22 cellular contexts compared by ENCODE assay signal in genomic region chr7:798921-799470, GRCh38.
"Had no signal": no experiment of that assay in that cellular context is flagged by ENCODE, and none has a peak within 500 bp of the region (broad histone marks: within the 10 kb centered on the region; RNA-seq: fewer than 3 reads in every experiment).

No MANE protein-coding gene starts in this region.

- H3K27ac ChIP-seq: body of pancreas, KMS-11 had no signal

- H3K9me3 Mint-ChIP-seq: activated naive CD4-positive, alpha-beta T cell treated with anti-CD3 and anti-CD28 coated beads, Interleukin-2, amount 50 U/mL, for 24 hours; activated T-cell treated with anti-CD3 and anti-CD28 coated beads, Interleukin-2, amount 50 U/mL, for 24 hours; activated T-helper 1 cell treated with anti-CD3 and anti-CD28 coated beads, Interleukin-12 subunit alpha, Interleukin-12 subunit beta, Interleukin-2, Interleukin-4 antibody, amounts not matched to agents 30 ng/mL and 10 ng/mL and 1 ng/mL, durations not matched to agents 14 hours and 24 hours and 36 hours; T-helper 1 cell treated with Interleukin-12 subunit alpha and Interleukin-12 subunit beta and Interleukin-4 antibody, amounts not matched to agents 30 μg/mL and 1 μg/mL, for 36 hours had no signal

- H3K27me3 ChIP-seq: body of pancreas, Peyer's patch had no signal

- H3K4me3 ChIP-seq: body of pancreas, Peyer's patch had no signal

- ATAC-seq: activated CD8-positive, alpha-beta T cell treated with anti-CD3 and anti-CD28 coated beads, Interleukin-2, amount 10 ng/mL, durations not matched to agents 7 days and 5 days; body of pancreas; WTC11 had no signal

- H3K27ac Mint-ChIP-seq: activated CD8-positive, alpha-beta T cell treated with anti-CD3 and anti-CD28 coated beads, Interleukin-2, amount 10 ng/mL, durations not matched to agents 7 days and 5 days; activated naive CD4-positive, alpha-beta T cell treated with anti-CD3 and anti-CD28 coated beads, Interleukin-2, amount 50 U/mL, for 24 hours; activated T-cell treated with anti-CD3 and anti-CD28 coated beads, Interleukin-2, amount 50 U/mL, for 24 hours; activated T-helper 1 cell treated with anti-CD3 and anti-CD28 coated beads, Interleukin-12 subunit alpha, Interleukin-12 subunit beta, Interleukin-2, Interleukin-4 antibody, amounts not matched to agents 30 ng/mL and 10 ng/mL and 1 ng/mL, durations not matched to agents 14 hours and 24 hours and 36 hours; T-helper 1 cell treated with Interleukin-12 subunit alpha and Interleukin-12 subunit beta and Interleukin-4 antibody, amounts not matched to agents 30 μg/mL and 1 μg/mL, for 36 hours; WTC11 had no signal

- H3K4me3 Mint-ChIP-seq: activated CD8-positive, alpha-beta T cell treated with anti-CD3 and anti-CD28 coated beads, Interleukin-2, amount 10 ng/mL, durations not matched to agents 7 days and 5 days; activated naive CD4-positive, alpha-beta T cell treated with anti-CD3 and anti-CD28 coated beads, Interleukin-2, amount 50 U/mL, for 24 hours; activated T-cell treated with anti-CD3 and anti-CD28 coated beads, Interleukin-2, amount 50 U/mL, for 24 hours; activated T-helper 1 cell treated with anti-CD3 and anti-CD28 coated beads, Interleukin-12 subunit alpha, Interleukin-12 subunit beta, Interleukin-2, Interleukin-4 antibody, amounts not matched to agents 30 ng/mL and 10 ng/mL and 1 ng/mL, durations not matched to agents 14 hours and 24 hours and 36 hours; T-helper 1 cell treated with Interleukin-12 subunit alpha and Interleukin-12 subunit beta and Interleukin-4 antibody, amounts not matched to agents 30 μg/mL and 1 μg/mL, for 36 hours; WTC11 had no signal

- H3K9me3 ChIP-seq: body of pancreas had no signal

- H3K36me3 ChIP-seq: Peyer's patch had no signal

- H3K36me3 Mint-ChIP-seq: activated naive CD4-positive, alpha-beta T cell treated with anti-CD3 and anti-CD28 coated beads, Interleukin-2, amount 50 U/mL, for 24 hours had no signal

- H3K4me1 Mint-ChIP-seq: activated naive CD4-positive, alpha-beta T cell treated with anti-CD3 and anti-CD28 coated beads, Interleukin-2, amount 50 U/mL, for 24 hours; WTC11 had no signal

- DNase-seq: activated CD4-positive, alpha-beta T cell treated with anti-CD3 and anti-CD28 coated beads for 48 hours; activated CD4-positive, alpha-beta T cell treated with anti-CD3 and anti-CD28 coated beads, Interleukin-2, amount 50 U/mL, for 4 hours; activated CD4-positive, CD25-positive, alpha-beta regulatory T cell treated with anti-CD3 and anti-CD28 coated beads, Interleukin-2, amount 50 U/mL, for 72 hours; activated CD8-positive, alpha-beta T cell treated with anti-CD3 and anti-CD28 coated beads, Interleukin-2, amount 10 ng/mL, durations not matched to agents 7 days and 5 days; activated effector memory CD4-positive, alpha-beta T cell treated with Interleukin-2 at 50 U/mL for 16 hours; activated naive CD4-positive, alpha-beta T cell; activated T-cell treated with anti-CD3 and anti-CD28 coated beads, Interleukin-2, amount 50 U/mL, for 24 hours; body of pancreas; NCI-H1092; NCI-H1417 treated with DMSO at 0.1 percent for 48 hours; NCI-H1694; NCI-H2029 treated with DMSO at 0.1 percent for 48 hours; NCI-H446; NCI-H524; Peyer's patch; SHP77 treated with DMSO at 0.1 percent for 48 hours; T-helper 9 cell had no signal
